ENCODE assay signal across 25 cellular contexts in genomic region chr2:186770332-186770946, GRCh38.
DNase-seq lines count a peak whose midpoint lies in the region; ATAC-seq, FAIRE-seq and TF ChIP-seq lines count a peak whose summit lies in the region.
"Had no signal": no experiment of that assay in that cellular context is flagged by ENCODE, and none has a peak within 500 bp of the region (broad histone marks: within the 10 kb centered on the region; RNA-seq: fewer than 3 reads in every experiment).

No MANE protein-coding gene starts in this region.

- no peaks in the 10 kb centered on the region for H3K79me1 ChIP-seq in H1 (ENCODE audit: low read depth, low read length)

- RAD21 ChIA-PET in HCT116 (lab: Charles Lee; ENCODE audit: low non-redundant PET in 1 of 2, low total read pairs in 2 of 2, uncharacterized antibody in 2 of 2, unreplicated experiment in 2 of 2): no interaction called here

- no peak overlapping the region for H4K91ac ChIP-seq in H1 (replicated peaks; ENCODE audit: insufficient read length, low read length)

- BruUV-seq in Caco-2 (replicated peaks; lab: Mats Ljungman, UMichigan): no TSS peak
- BruUV-seq in HCT116 (replicated peaks; lab: Mats Ljungman, UMichigan): no TSS peak
- BruUV-seq in PC-9 (replicated peaks; lab: Mats Ljungman, UMichigan): no TSS peak
- no TSS peak for BruUV-seq in A673 (replicated peaks; lab: Mats Ljungman, UMichigan)

- H3K9me3 ChIP-seq in Caco-2 (peaks cover 13% of the 10 kb centered on the region), HCT116 (ENCODE audit: control insufficient read depth in 1 of 2, insufficient read depth in 1 of 2, low read depth in 1 of 2, low read length in 2 of 2) (no peaks in the 10 kb centered on the region; a peak in 1 of 4 replicates), PC-9 (ENCODE audit: insufficient read depth, low read depth) (no peaks in the 10 kb centered on the region; the same call in 1 of the 2 replicates), H1 (ENCODE audit: insufficient read depth in 2 of 2, low read depth in 1 of 2, low read length in 1 of 2) (peaks cover 4 to 8% of the 10 kb centered on the region in 2 experiments; a peak in 2 of 4 replicates), right atrium auricular region (peaks cover 0 to 29% of the 10 kb centered on the region in 2 donors), A673 (ENCODE audit: low read depth, low read length, poor library complexity, severe bottlenecking) (no peaks in the 10 kb centered on the region)
- H3K9me3 ChIP-seq: A549, BE2C had no signal

- peak overlapping the region; percentile 88 for H3K27ac Mint-ChIP-seq in Caco-2 (ENCODE audit: unreplicated experiment)
- H3K27ac Mint-ChIP-seq: CD4-positive, alpha-beta memory T cell; CD8-positive, alpha-beta memory T cell had no signal

- H3K27me3 ChIP-seq in Caco-2 (replicated peaks; ENCODE audit: control insufficient read depth, insufficient read depth, low read length): no peaks in the 10 kb centered on the region
- H3K27me3 ChIP-seq in HCT116 (ENCODE audit: insufficient read depth, low read length): no peaks in the 10 kb centered on the region
- no peaks in the 10 kb centered on the region for H3K27me3 ChIP-seq in PC-9 (ENCODE audit: insufficient read depth, low read depth)
- no peaks in the 10 kb centered on the region for H3K27me3 ChIP-seq in H1 (replicated peaks in 1 of 4; ENCODE audit: control insufficient read depth in 3 of 4, extremely low read depth in 1 of 4, insufficient read depth in 3 of 4, low read length in 3 of 4)
- H3K27me3 ChIP-seq in right atrium auricular region: no peaks in the 10 kb centered on the region
- no peaks in the 10 kb centered on the region for H3K27me3 ChIP-seq in A673 (replicated peaks; ENCODE audit: insufficient read depth, low read depth, low read length, poor library complexity)
- H3K27me3 ChIP-seq: BE2C, BLaER1 had no signal

- 83% methylated on average over 1 of the region's 1 CpG; no CpG with 5 or more reads in 1 of the 2 experiments for WGBS in H1 (ENCODE audit: extremely low coverage in 1 of 2, insufficient coverage in 1 of 2, insufficient read length in 1 of 2, insufficient replicate concordance in 2 of 2, low coverage in 1 of 2, low lambda C conversion rate in 2 of 2, missing lambda C conversion rate in 1 of 2), 2 experiments

- peaks cover 20% of the 10 kb centered on the region for H3F3A ChIP-seq in PC-9 (ENCODE audit: insufficient read depth, low read depth)

- no peak for TF ChIP-seq CTCF in Caco-2 (IDR thresholded peaks at IDR 0.05; ENCODE audit: insufficient read depth in 1 of 2, low read depth in 1 of 2, low read length in 1 of 2, severe bottlenecking in 1 of 2, unreplicated experiment in 1 of 2)
- no peak for TF ChIP-seq CTCF in HCT116 (IDR thresholded peaks at IDR 0.05 in 2 of 3, conservative IDR thresholded peaks at IDR 0.05 in 1 of 3; ENCODE audit: borderline replicate concordance in 1 of 3, insufficient read depth in 1 of 3, low read depth in 2 of 3, low read length in 2 of 3)
- no peak for TF ChIP-seq CTCF in PC-9 (conservative IDR thresholded peaks at IDR 0.05)
- TF ChIP-seq CTCF in H1 (IDR thresholded peaks at IDR 0.05; ENCODE audit: control extremely low read depth in 1 of 3, insufficient read depth in 1 of 3, low read depth in 1 of 3, low read length in 3 of 3): no peak
- no peak for TF ChIP-seq CTCF in right atrium auricular region (IDR thresholded peaks at IDR 0.05)
- TF ChIP-seq CTCF in A673 (conservative IDR thresholded peaks at IDR 0.05; ENCODE audit: low read depth, low read length): no peak

- H3K4me1 Mint-ChIP-seq in Caco-2 (ENCODE audit: low read depth, unreplicated experiment): peaks cover 30% of the 10 kb centered on the region
- H3K4me1 Mint-ChIP-seq: CD14-positive monocyte; CD4-positive, alpha-beta memory T cell; CD4-positive, CD25-positive, alpha-beta regulatory T cell; CD8-positive, alpha-beta memory T cell had no signal

- no peak overlapping the region for H3K14ac ChIP-seq in H1 (ENCODE audit: insufficient read length)

- no peak overlapping the region for H2BK120ac ChIP-seq in H1 (replicated peaks; ENCODE audit: low read depth, low read length)

- H3K79me2 ChIP-seq in HCT116 (ENCODE audit: insufficient read depth, low read length) (no peaks in the 10 kb centered on the region), PC-9 (ENCODE audit: low read depth) (no peaks in the 10 kb centered on the region), H1 (ENCODE audit: control insufficient read depth in 1 of 2, insufficient read depth in 2 of 2, low read length in 2 of 2) (no peaks in the 10 kb centered on the region)

- no peak overlapping the region for H2BK5ac ChIP-seq in H1 (ENCODE audit: low read depth, low read length)

- H3K9me2 ChIP-seq in HCT116 (ENCODE audit: insufficient read depth): no peaks in the 10 kb centered on the region
- no peaks in the 10 kb centered on the region for H3K9me2 ChIP-seq in PC-9 (ENCODE audit: insufficient read depth)

- no peak for TF ChIP-seq RAD21 in HCT116 (IDR thresholded peaks at IDR 0.05; ENCODE audit: low read depth)
- TF ChIP-seq RAD21 in H1 (IDR thresholded peaks at IDR 0.05 in 1 of 2, conservative IDR thresholded peaks at IDR 0.05 in 1 of 2; ENCODE audit: low read depth in 2 of 2, low read length in 2 of 2): no peak

- H3K9ac ChIP-seq in HCT116 (ENCODE audit: low read length): no peak overlapping the region
- no peak overlapping the region for H3K9ac ChIP-seq in H1 (replicated peaks in 1 of 4; ENCODE audit: extremely low read depth in 1 of 4, low read depth in 3 of 4, low read length in 3 of 4)
- H3K9ac ChIP-seq: BLaER1 had no signal

- no peak overlapping the region for H2AFZ ChIP-seq in HCT116 (ENCODE audit: low read depth, low read length, poor library complexity, severe bottlenecking)
- no peak overlapping the region for H2AFZ ChIP-seq in PC-9
- no peak overlapping the region for H2AFZ ChIP-seq in H1 (ENCODE audit: low read length)

- CTCF ChIA-PET in Caco-2 (lab: Charles Lee) (no interaction called here), HCT116 (lab: Charles Lee) (no interaction called here), PC-9 (lab: Charles Lee) (no interaction called here), H1 (lab: Charles Lee; ENCODE audit: partially characterized antibody) (no interaction called here), A673 (lab: Charles Lee) (no interaction called here)

- no peak for TF ChIP-seq EP300 in H1 (IDR thresholded peaks at IDR 0.05; ENCODE audit: borderline replicate concordance in 1 of 2, low read depth in 2 of 2, low read length in 2 of 2)

- H2AK5ac ChIP-seq in H1 (ENCODE audit: low read depth, low read length): no peak overlapping the region

- H3K27ac ChIP-seq in HCT116 (ENCODE audit: low read depth, low read length): no peak overlapping the region
- H3K27ac ChIP-seq in PC-9: peak overlapping the region; percentile 99
- H3K27ac ChIP-seq in H1 (ENCODE audit: low read depth, low read length): no peak overlapping the region
- H3K27ac ChIP-seq in right atrium auricular region: no peak overlapping the region
- H3K27ac ChIP-seq in A673 (ENCODE audit: low read depth, low read length, poor library complexity, severe bottlenecking): no peak overlapping the region
- H3K27ac ChIP-seq: 22Rv1, A549, BLaER1 had no signal

- intact Hi-C loops in Caco-2 (cut with micrococcal nuclease; ENCODE audit: unreplicated experiment) (loop anchor here (5.0 kb wide), 1 partner anchor 53 kb away; no protein-coding TSS in a partner anchor), HCT116 (cut with micrococcal nuclease) (no loop called here), PC-9 (cut with micrococcal nuclease; ENCODE audit: unreplicated experiment) (loop anchor here (2.0 to 5.0 kb wide), 4 partner anchors 76 to 283 kb away; partner anchors contain the start of genes FAM171B, ITGAV and ZC3H15), A673 (cut with micrococcal nuclease; ENCODE audit: unreplicated experiment) (no loop called here)

- no peaks in the 10 kb centered on the region for H3K36me3 Mint-ChIP-seq in Caco-2 (ENCODE audit: insufficient read depth, unreplicated experiment)
- H3K36me3 Mint-ChIP-seq: CD14-positive monocyte; CD4-positive, CD25-positive, alpha-beta regulatory T cell; CD8-positive, alpha-beta memory T cell had no signal

- peaks cover 26% of the 10 kb centered on the region for H3K4me1 ChIP-seq in Caco-2
- H3K4me1 ChIP-seq in HCT116 (ENCODE audit: control insufficient read depth in 1 of 2, insufficient read depth in 2 of 2, low read length in 2 of 2): peaks cover 12 to 15% of the 10 kb centered on the region in 2 experiments; a peak in 3 of 4 replicates
- peaks cover 30% of the 10 kb centered on the region for H3K4me1 ChIP-seq in PC-9 (replicated peaks; ENCODE audit: insufficient read depth)
- H3K4me1 ChIP-seq in H1 (replicated peaks in 1 of 4; ENCODE audit: control insufficient read depth in 3 of 4, insufficient read depth in 4 of 4, low read length in 3 of 4): no peaks in the 10 kb centered on the region
- H3K4me1 ChIP-seq in right atrium auricular region: no peaks in the 10 kb centered on the region
- no peaks in the 10 kb centered on the region for H3K4me1 ChIP-seq in A673 (ENCODE audit: insufficient read depth, low read length, poor library complexity, severe bottlenecking)
- H3K4me1 ChIP-seq: BE2C had no signal

- H3K27me3 Mint-ChIP-seq in Caco-2 (ENCODE audit: insufficient read depth, unreplicated experiment): no peaks in the 10 kb centered on the region
- H3K27me3 Mint-ChIP-seq: CD4-positive, CD25-positive, alpha-beta regulatory T cell had no signal

- H3K23me2 ChIP-seq in H1 (ENCODE audit: low read depth, low read length): no peaks in the 10 kb centered on the region

- TF ChIP-seq POLR2A in HCT116 (IDR thresholded peaks at IDR 0.05; ENCODE audit: borderline replicate concordance, extremely low read depth, insufficient read depth, insufficient read length): no peak
- no peak for TF ChIP-seq POLR2A in H1 (IDR thresholded peaks at IDR 0.05; ENCODE audit: control extremely low read depth in 1 of 2, low read depth in 2 of 2, low read length in 2 of 2)

- H4K8ac ChIP-seq in H1 (ENCODE audit: extremely low read depth, insufficient read depth, low read length): no peak overlapping the region

- DNase-seq in Caco-2: no peak
- no peak for DNase-seq in HCT116 (ENCODE audit: low read depth, low spot score)
- no peak for DNase-seq in PC-9
- DNase-seq in H1 (ENCODE audit: low read depth in 1 of 2, low spot score in 2 of 2): no peak
- DNase-seq in right atrium auricular region (ENCODE audit: low spot score): no peak
- no peak for DNase-seq in NCI-H2081 treated with DMSO at 0.1 percent for 48 hours (lab: John Stamatoyannopoulos, UW)
- no peak for DNase-seq in A673 (ENCODE audit: low spot score)
- DNase-seq: ACHN; BE2C; C1 segment of cervical spinal cord; Calu3; CD4-positive, alpha-beta memory T cell; CD4-positive, CD25-positive, alpha-beta regulatory T cell; CD8-positive, alpha-beta memory T cell; COR-L47; DMS79 treated with DMSO at 0.1 percent for 48 hours; GDM1 had no signal

- H3K4me3 ChIP-seq in Caco-2 (ENCODE audit: low read depth, low read length) (no peak overlapping the region), HCT116 (replicated peaks in 1 of 2; ENCODE audit: low read depth in 1 of 2, low read length in 2 of 2) (no peak overlapping the region), PC-9 (no peak overlapping the region), H1 (ENCODE audit: extremely low read depth in 1 of 4, insufficient read depth in 2 of 4, low read depth in 3 of 4, low read length in 4 of 4) (no peak overlapping the region), right atrium auricular region (no peak overlapping the region), A673 (ENCODE audit: low read depth, low read length, poor library complexity, severe bottlenecking) (no peak overlapping the region)
- H3K4me3 ChIP-seq: A549, BLaER1, GM12878 had no signal

- ATAC-seq in HCT116: no peak
- ATAC-seq: GM12878 had no signal

- no peak overlapping the region for H3K56ac ChIP-seq in H1 (replicated peaks; ENCODE audit: insufficient read length, low read depth, low read length)

- H3K36me3 ChIP-seq in Caco-2 (ENCODE audit: control insufficient read depth, insufficient read depth, low read length) (no peaks in the 10 kb centered on the region), HCT116 (ENCODE audit: control insufficient read depth in 1 of 2, insufficient read depth in 2 of 2, low read length in 2 of 2) (no peaks in the 10 kb centered on the region), PC-9 (ENCODE audit: low read depth) (no peaks in the 10 kb centered on the region), H1 (ENCODE audit: control insufficient read depth in 2 of 4, insufficient read depth in 4 of 4, low read length in 3 of 4) (no peaks in the 10 kb centered on the region), right atrium auricular region (no peaks in the 10 kb centered on the region), A673 (ENCODE audit: insufficient read depth, low read length, poor library complexity, severe bottlenecking) (no peaks in the 10 kb centered on the region)
- H3K36me3 ChIP-seq: BE2C, BLaER1 had no signal

- H2BK15ac ChIP-seq in H1 (ENCODE audit: low read length): no peak overlapping the region

- H3K9me3 Mint-ChIP-seq in Caco-2 (ENCODE audit: unreplicated experiment): peaks cover 27% of the 10 kb centered on the region

- H3K4me3 Mint-ChIP-seq in Caco-2 (ENCODE audit: unreplicated experiment): no peak overlapping the region
- H3K4me3 Mint-ChIP-seq: CD14-positive monocyte; CD4-positive, CD25-positive, alpha-beta regulatory T cell; CD8-positive, alpha-beta memory T cell had no signal

- H4K20me1 ChIP-seq in HCT116 (ENCODE audit: insufficient read depth): no peaks in the 10 kb centered on the region
- H4K20me1 ChIP-seq in PC-9 (ENCODE audit: insufficient read depth): no peaks in the 10 kb centered on the region
- no peaks in the 10 kb centered on the region for H4K20me1 ChIP-seq in H1 (replicated peaks in 1 of 2; ENCODE audit: control insufficient read depth in 1 of 2, insufficient read depth in 2 of 2, low read length in 2 of 2)
- H4K20me1 ChIP-seq: BLaER1 had no signal

- H3K18ac ChIP-seq in H1 (ENCODE audit: extremely low read depth, low read length): no peak overlapping the region

- no peak overlapping the region for H2BK20ac ChIP-seq in H1 (ENCODE audit: low read length)

- H3K23ac ChIP-seq in H1 (ENCODE audit: insufficient read length): no peak overlapping the region

- H3K4me2 ChIP-seq in HCT116 (ENCODE audit: low read length): no peak overlapping the region
- H3K4me2 ChIP-seq in PC-9: peak overlapping the region; percentile 75
- no peak overlapping the region for H3K4me2 ChIP-seq in H1 (ENCODE audit: insufficient read depth in 1 of 2, low read depth in 2 of 2, low read length in 2 of 2)
- H3K4me2 ChIP-seq: BLaER1 had no signal

- H3K4ac ChIP-seq in H1 (replicated peaks; ENCODE audit: insufficient read length, low read depth, low read length): no peak overlapping the region

- POLR2A ChIA-PET in Caco-2 (lab: Charles Lee): no interaction called here
- POLR2A ChIA-PET in HCT116 (lab: Charles Lee): no interaction called here
- POLR2A ChIA-PET in PC-9 (lab: Charles Lee; ENCODE audit: unreplicated experiment): no interaction called here
- POLR2A ChIA-PET in H1 (lab: Charles Lee; ENCODE audit: partially characterized antibody): interaction anchor here (1.4 kb wide), 1 partner anchor 77 kb away, joined by 4 read pairs; no protein-coding TSS in a partner anchor
- POLR2A ChIA-PET in A673 (lab: Charles Lee; ENCODE audit: low non-redundant PET): no interaction called here

- H2BK12ac ChIP-seq in H1 (ENCODE audit: low read depth, low read length): no peak overlapping the region

- no peak overlapping the region for H4K5ac ChIP-seq in H1 (ENCODE audit: insufficient read length, low read depth, low read length)

- peak; percentile 52 for FAIRE-seq in H1 (lab: Jason Lieb, UNC)
- FAIRE-seq: A549, D721Med, GM12878, GM12892, GM18507 had no signal

Comparison
In these comparisons a context has a peak if more than half of its experiments do, and no peak if none do; other contexts are left out.
1. intact Hi-C loops: an anchor here in Caco-2 (5.0 kb wide) and PC-9 (2.0 to 5.0 kb wide); none called in HCT116 and A673.